ENCODE assay signal across 21 cellular contexts in genomic region chr5:157866536-157866935, GRCh38. TPM values are rescaled to one million over a fixed set of nuclear protein-coding genes. Genes with fewer than 3 reads are reported as not detected.
DNase-seq lines count a peak whose midpoint lies in the region; ATAC-seq, FAIRE-seq and TF ChIP-seq lines count a peak whose summit lies in the region.
"Had no signal": no experiment of that assay in that cellular context is flagged by ENCODE, and none has a peak within 500 bp of the region (broad histone marks: within the 10 kb centered on the region; RNA-seq: fewer than 3 reads in every experiment).

No MANE protein-coding gene starts in this region.

- H2AFZ ChIP-seq in K562 (ENCODE audit: low read depth, low read length) (peak overlapping the region; percentile 63), PC-9 (no peak overlapping the region)
- H2AFZ ChIP-seq: GM23248 had no signal

- H3K4me3 Mint-ChIP-seq in naive thymus-derived CD4-positive, alpha-beta T cell, result no peak overlapping the region
- H3K4me3 Mint-ChIP-seq in WTC11, result no peak overlapping the region
- H3K4me3 Mint-ChIP-seq: H9 had no signal

- no peaks in the 10 kb centered on the region for H3F3A ChIP-seq in PC-9 (ENCODE audit: insufficient read depth, low read depth)

- peaks cover 0 to 6% (median 2%) of the 10 kb centered on the region in 5 donors for H3K27me3 Mint-ChIP-seq in naive thymus-derived CD4-positive, alpha-beta T cell
- no peaks in the 10 kb centered on the region for H3K27me3 Mint-ChIP-seq in WTC11 (ENCODE audit: low read depth)

- H3K9me3 Mint-ChIP-seq in naive thymus-derived CD4-positive, alpha-beta T cell, result peaks cover 0 to 5% (median 3%) of the 10 kb centered on the region in 11 donors
- H3K9me3 Mint-ChIP-seq in WTC11, result peaks cover 7% of the 10 kb centered on the region

- H3K36me3 ChIP-seq in KOPT-K1 (ENCODE audit: insufficient read depth, low read length) (no peaks in the 10 kb centered on the region), K562 (ENCODE audit: control insufficient read depth, insufficient read depth, low read length) (no peaks in the 10 kb centered on the region), muscle layer of duodenum (ENCODE audit: control insufficient read depth in 1 of 2, insufficient read depth in 2 of 2, low read length in 2 of 2) (no peaks in the 10 kb centered on the region), PC-9 (ENCODE audit: low read depth) (no peaks in the 10 kb centered on the region)
- H3K36me3 ChIP-seq in naive thymus-derived CD4-positive, alpha-beta T cell (ENCODE audit: control insufficient read depth in 2 of 3, insufficient read depth in 3 of 3, low read length in 3 of 3), result no peaks in the 10 kb centered on the region
- H3K36me3 ChIP-seq: MG63 had no signal

- H3K4me1 ChIP-seq in K562 (replicated peaks in 1 of 2; ENCODE audit: control insufficient read depth in 2 of 2, insufficient read depth in 2 of 2, low read length in 2 of 2), result no peaks in the 10 kb centered on the region; a peak in 1 of 5 replicates
- no peaks in the 10 kb centered on the region for H3K4me1 ChIP-seq in muscle layer of duodenum (ENCODE audit: control insufficient read depth in 1 of 2, insufficient read depth in 2 of 2, low read length in 2 of 2)
- H3K4me1 ChIP-seq in PC-9 (replicated peaks; ENCODE audit: insufficient read depth), result peaks cover 6% of the 10 kb centered on the region
- H3K4me1 ChIP-seq in naive thymus-derived CD4-positive, alpha-beta T cell (ENCODE audit: control insufficient read depth in 2 of 2, insufficient read depth in 2 of 2, low read length in 2 of 2), result no peaks in the 10 kb centered on the region

- in situ Hi-C loops in K562 (cut with MboI), result no loop called here

- no peak for TF ChIP-seq RAD21 in K562 (CRISPR knock-in tag; conservative IDR thresholded peaks at IDR 0.05 in 1 of 2, IDR thresholded peaks at IDR 0.05 in 1 of 2)

- H3K4me2 ChIP-seq in K562 (ENCODE audit: insufficient read depth, low read length), result no peak overlapping the region
- H3K4me2 ChIP-seq in PC-9, result no peak overlapping the region
- H3K4me2 ChIP-seq: SK-N-SH had no signal

- FAIRE-seq in K562 (lab: Jason Lieb, UNC), result no peak
- FAIRE-seq: GM19239 had no signal

- 0% methylated on average over 2 of the region's 2 CpGs for WGBS in K562 (ENCODE audit: insufficient coverage, low coverage, missing lambda C conversion rate)

- TF ChIP-seq EP300 in K562 (IDR thresholded peaks at IDR 0.05; ENCODE audit: low read length), result no peak

- no peaks in the 10 kb centered on the region for H3K36me3 Mint-ChIP-seq in naive thymus-derived CD4-positive, alpha-beta T cell
- peaks cover 5% of the 10 kb centered on the region; the same call in 1 of the 2 replicates for H3K36me3 Mint-ChIP-seq in WTC11

- peaks cover 2 to 25% (median 19%) of the 10 kb centered on the region in 7 donors for H3K4me1 Mint-ChIP-seq in naive thymus-derived CD4-positive, alpha-beta T cell
- H3K4me1 Mint-ChIP-seq in WTC11, result peaks cover 17% of the 10 kb centered on the region

- H3K79me2 ChIP-seq in K562 (ENCODE audit: control insufficient read depth, insufficient read depth, low read length) (no peaks in the 10 kb centered on the region), PC-9 (ENCODE audit: low read depth) (no peaks in the 10 kb centered on the region)

- intact Hi-C loops in K562 (cut with micrococcal nuclease) (no loop called here), PC-9 (cut with micrococcal nuclease; ENCODE audit: unreplicated experiment) (no loop called here)
- intact Hi-C loops in naive thymus-derived CD4-positive, alpha-beta T cell (cut with micrococcal nuclease), result no loop called here

- no peaks in the 10 kb centered on the region for H3K9me2 ChIP-seq in PC-9 (ENCODE audit: insufficient read depth)
- H3K9me2 ChIP-seq: SK-N-SH had no signal

- CTCF ChIA-PET in K562 (lab: Yijun Ruan, JAX; ENCODE audit: low intra/inter-chr PET ratio), result no interaction called here
- CTCF ChIA-PET in PC-9 (lab: Charles Lee), result no interaction called here
- CTCF ChIA-PET in naive thymus-derived CD4-positive, alpha-beta T cell (lab: Charles Lee), result no interaction called here
- CTCF ChIA-PET in WTC11 (lab: Charles Lee), result interaction anchor here (0.9 to 1.8 kb wide), 3 partner anchors 37 to 128 kb away, joined by 3 to 5 read pairs (median 4); partner anchors contain the start of gene LSM11

- H4K20me1 ChIP-seq in K562 (replicated peaks; ENCODE audit: control insufficient read depth, insufficient read depth, low read length) (no peaks in the 10 kb centered on the region), PC-9 (ENCODE audit: insufficient read depth) (no peaks in the 10 kb centered on the region)

- no peak overlapping the region for H3K27ac Mint-ChIP-seq in naive thymus-derived CD4-positive, alpha-beta T cell
- H3K27ac Mint-ChIP-seq in WTC11, result no peak overlapping the region
- H3K27ac Mint-ChIP-seq: H9 had no signal

- BruUV-seq in K562 (replicated peaks; lab: Mats Ljungman, UMichigan) (no TSS peak), PC-9 (replicated peaks; lab: Mats Ljungman, UMichigan) (no TSS peak)

- H3K9me1 ChIP-seq in K562 (ENCODE audit: control insufficient read depth, insufficient read depth, low read length), result no peaks in the 10 kb centered on the region

- no peak overlapping the region for H3K9ac ChIP-seq in K562 (ENCODE audit: insufficient read depth in 1 of 2, low read depth in 2 of 2, low read length in 2 of 2)
- H3K9ac ChIP-seq: GM23248, SK-N-SH had no signal

- H3K9me3 ChIP-seq in KOPT-K1 (ENCODE audit: insufficient read depth, low read length, poor library complexity, severe bottlenecking) (peaks cover 14% of the 10 kb centered on the region), K562 (replicated peaks; ENCODE audit: control insufficient read depth, insufficient read depth, low read depth, low read length) (no peaks in the 10 kb centered on the region; the same call in 1 of the 2 replicates), muscle layer of duodenum (ENCODE audit: control insufficient read depth in 1 of 2, low read length in 2 of 2) (no peaks in the 10 kb centered on the region), PC-9 (ENCODE audit: insufficient read depth, low read depth) (no peaks in the 10 kb centered on the region)
- H3K9me3 ChIP-seq in naive thymus-derived CD4-positive, alpha-beta T cell (ENCODE audit: control insufficient read depth in 2 of 3, low read length in 3 of 3), result no peaks in the 10 kb centered on the region
- H3K9me3 ChIP-seq: MG63, SK-N-SH had no signal

- H3K4me3 ChIP-seq in K562, result no peak overlapping the region
- H3K4me3 ChIP-seq in muscle layer of duodenum (ENCODE audit: low read depth in 1 of 2, low read length in 2 of 2), result no peak overlapping the region
- H3K4me3 ChIP-seq in PC-9, result no peak overlapping the region
- no peak overlapping the region for H3K4me3 ChIP-seq in naive thymus-derived CD4-positive, alpha-beta T cell (ENCODE audit: low read length)
- H3K4me3 ChIP-seq: GM23248, MG63 had no signal

- H3K27me3 ChIP-seq in K562 (ENCODE audit: control insufficient read depth in 2 of 2, insufficient read depth in 2 of 2, low read length in 2 of 2) (0 out of 5 replicates have a peak, but pooled peaks cover 0 to 3% of the 10 kb centered on the region in 2 experiments), muscle layer of duodenum (ENCODE audit: low read depth, low read length) (no peaks in the 10 kb centered on the region), PC-9 (ENCODE audit: insufficient read depth, low read depth) (no peaks in the 10 kb centered on the region)
- no peaks in the 10 kb centered on the region for H3K27me3 ChIP-seq in naive thymus-derived CD4-positive, alpha-beta T cell (ENCODE audit: control insufficient read depth in 2 of 2, insufficient read depth in 2 of 2, low read length in 2 of 2)
- H3K27me3 ChIP-seq: MG63 had no signal

- TF ChIP-seq CTCF in K562 (IDR thresholded peaks at IDR 0.05 in 2 of 3, conservative IDR thresholded peaks at IDR 0.05 in 1 of 3; ENCODE audit: insufficient read depth in 2 of 3, low read depth in 1 of 3, low read length in 3 of 3), result no peak
- TF ChIP-seq CTCF in PC-9 (conservative IDR thresholded peaks at IDR 0.05), result no peak
- no peak for TF ChIP-seq CTCF in WTC11 (IDR thresholded peaks at IDR 0.05)

- H3K27ac ChIP-seq in KOPT-K1 (ENCODE audit: low read depth, low read length, poor library complexity, severe bottlenecking) (peak overlapping the region; percentile 15), K562 (ENCODE audit: extremely low read depth, low read depth, low read length) (no peak overlapping the region), muscle layer of duodenum (ENCODE audit: low read length) (peak overlapping the region; percentile 74), PC-9 (no peak overlapping the region)
- no peak overlapping the region for H3K27ac ChIP-seq in naive thymus-derived CD4-positive, alpha-beta T cell (ENCODE audit: low read depth, low read length)
- H3K27ac ChIP-seq: GM23248 had no signal

- POLR2A ChIA-PET in K562 (lab: Yijun Ruan, JAX) (interaction anchor here (0.8 kb wide), 1 partner anchor 1149 kb away, joined by 3 read pairs; no protein-coding TSS in a partner anchor), PC-9 (lab: Charles Lee; ENCODE audit: unreplicated experiment) (no interaction called here), WTC11 (lab: Charles Lee) (no interaction called here)
- POLR2A ChIA-PET in naive thymus-derived CD4-positive, alpha-beta T cell (lab: Charles Lee), result interaction anchor here (0.7 kb wide), 1 partner anchor 62 kb away, joined by 3 read pairs; no protein-coding TSS in a partner anchor

- DNase-seq in K562 (ENCODE audit: extremely low read depth in 1 of 4, low spot score in 3 of 4) (no peak), amniotic stem cell (lab: John Stamatoyannopoulos, UW) (no peak), PC-9 (no peak), WTC11 (ENCODE audit: low spot score) (no peak)
- no peak for DNase-seq in naive thymus-derived CD4-positive, alpha-beta T cell
- DNase-seq: DMS153, DND-41, H9, MG63, NCI-H1417, NCI-H1694, NCI-H2081, NCI-H2227 treated with DMSO at 0.1 percent for 48 hours, NCI-H526 treated with DMSO at 0.1 percent for 48 hours, OCI-M1, SK-N-SH, SW 1271 had no signal

- TF ChIP-seq POLR2A in K562 (conservative IDR thresholded peaks at IDR 0.05), result no peak

- no peak for ATAC-seq in K562
- ATAC-seq in naive thymus-derived CD4-positive, alpha-beta T cell, result no peak
- ATAC-seq in WTC11, result no peak

RNA-seq across cellular contexts. Expression of gene CLINT1, which starts 7.6 kb away (rescaled TPM):
- 50.5 and 114 TPM in 2 replicates for total RNA-seq in K562 (2011; cell fraction: chromatin; rRNA removed; ENCODE audit: low replicate concordance)
- total RNA-seq in K562 (2011; cell fraction: nucleolus; rRNA removed), result 35.4 and 43.6 TPM in 2 replicates
- total RNA-seq in K562 (2011; cell fraction: nucleoplasm; rRNA removed), result 53.7 and 70.5 TPM in 2 replicates
- 47.5 and 62.6 TPM in 2 replicates for total RNA-seq in K562 (2014; rRNA removed)
- total RNA-seq in K562 (2014; rRNA removed; fragmentation: Illumina TruSeq; extraction: Trizol), result 72.9 and 76.9 TPM in 2 replicates
- total RNA-seq in K562 (2015; rRNA removed; fragmentation: Illumina TruSeq; extraction: Trizol), result 66.7 and 71.4 TPM in 2 replicates
- total RNA-seq in K562 (2021), result 70.4 and 73.2 TPM in 2 replicates
- 125 and 162 TPM in 2 replicates for polyA plus RNA-seq in K562 (2011; rRNA removed)
- 198 and 220 TPM in 2 replicates for polyA plus RNA-seq in K562 (2011; cell fraction: cytosol; rRNA removed)
- 189 and 225 TPM in 2 replicates for polyA plus RNA-seq in K562 (2011; cell fraction: nucleus; rRNA removed)
- polyA plus RNA-seq in K562 (2012), result 65.5 and 75.7 TPM in 2 replicates
- 104 and 120 TPM in 2 replicates for polyA plus RNA-seq in K562 (2014; fragmentation: Illumina TruSeq; extraction: Trizol)
- 10 to 100 TPM; 23.6 to 24.5 TPM for polyA plus RNA-seq in K562 (2014; fragmentation: Nextera tagmentation; extraction: Ambion mirVana)
- polyA plus RNA-seq in K562 (2014; rRNA removed), result 69.5 and 78.9 TPM in 2 replicates
- polyA minus RNA-seq in K562 (2011; rRNA and poly(A)+ RNA removed), result 178 and 195 TPM in 2 replicates
- polyA minus RNA-seq in K562 (2011; cell fraction: cytosol; rRNA and poly(A)+ RNA removed), result 78.4 and 91.4 TPM in 2 replicates
- polyA minus RNA-seq in K562 (2011; cell fraction: nucleus; rRNA and poly(A)+ RNA removed), result 36.9 and 68.3 TPM in 2 replicates
- total RNA-seq in PC-9 (2021), result 79.7 and 95.8 TPM in 2 replicates
- total RNA-seq in naive thymus-derived CD4-positive, alpha-beta T cell, result 10 to 100 TPM; 58.8 to 94.2 (median 74.0) TPM
- 10 to 100 TPM; 57.5 to 85.6 TPM for polyA plus RNA-seq in naive thymus-derived CD4-positive, alpha-beta T cell
- 74.6 to 79.6 TPM (median 76.1 TPM) in 3 replicates for total RNA-seq in WTC11 (2021)

Comparison
In these comparisons a context has a peak if more than half of its experiments do, and no peak if none do; other contexts are left out.
1. H3K27ac ChIP-seq: peak in KOPT-K1 (single experiment) and muscle layer of duodenum (single experiment); none in K562 (single experiment), PC-9 (single experiment) and naive thymus-derived CD4-positive, alpha-beta T cell (single experiment).
2. POLR2A ChIA-PET loops: an anchor here in K562 (0.8 kb wide) and naive thymus-derived CD4-positive, alpha-beta T cell (0.7 kb wide); none called in PC-9 and WTC11.